ENCODE assay signal across 23 cellular contexts in genomic region chr1:27238032-27238431, GRCh38.
"Had no signal": no experiment of that assay in that cellular context is flagged by ENCODE, and none has a peak within 500 bp of the region (broad histone marks: within the 10 kb centered on the region; RNA-seq: fewer than 3 reads in every experiment).

No MANE protein-coding gene starts in this region.

- H3K27me3 Mint-ChIP-seq: activated CD4-positive, alpha-beta T cell treated with anti-CD3 and anti-CD28 coated beads, Interleukin-2, amount 10 ng/mL, durations not matched to agents 7 days and 5 days; activated CD8-positive, alpha-beta memory T cell treated with anti-CD3 and anti-CD28 coated beads, Interleukin-2, amount 10 ng/mL, durations not matched to agents 7 days and 5 days; activated CD8-positive, alpha-beta T cell treated with anti-CD3 and anti-CD28 coated beads for 36 hours; activated naive CD4-positive, alpha-beta T cell treated with anti-CD3 and anti-CD28 coated beads, Interleukin-2, amount 50 U/mL, for 24 hours; natural killer cell treated with Interleukin-12 subunit alpha and Interleukin-12 subunit beta and Interleukin-15 and Interleukin-18, amount 100 ng/mL, for 72 hours had no signal

- H3K27ac ChIP-seq: adrenal gland, ascending aorta, brain microvascular endothelial cell, esophagus muscularis mucosa, hepatocyte, neutrophil, pancreas had no signal

- DNase-seq: activated CD4-positive, alpha-beta T cell treated with anti-CD3 and anti-CD28 coated beads, Interleukin-2, amount 10 ng/mL, durations not matched to agents 7 days and 5 days; activated CD4-positive, CD25-positive, alpha-beta regulatory T cell treated with anti-CD3 and anti-CD28 coated beads, Interleukin-2, amount 50 U/mL, for 72 hours; activated CD8-positive, alpha-beta memory T cell treated with anti-CD3 and anti-CD28 coated beads, Interleukin-2, amount 10 ng/mL, durations not matched to agents 7 days and 5 days; activated CD8-positive, alpha-beta T cell treated with anti-CD3 and anti-CD28 coated beads for 36 hours; activated gamma-delta T cell treated with Interleukin-2 at 50 U/mL for 16 hours; adrenal gland; brain microvascular endothelial cell; caudate nucleus; dermis blood vessel endothelial cell; effector memory CD4-positive, alpha-beta T cell; glutamatergic neuron; left ventricle myocardium superior; midbrain; pancreas; right cardiac atrium; stimulated activated CD4-positive, alpha-beta T cell treated with anti-CD3 and anti-CD28 coated beads, Interleukin-4, amount 100 ng/mL, for 24 hours; stimulated activated naive CD8-positive, alpha-beta T cell treated with anti-CD3 and anti-CD28 coated beads, Interleukin-15, Interleukin-2, amounts not matched to agents 100 U/mL and 50 U/mL, for 24 hours had no signal

- H2AFZ ChIP-seq: hepatocyte had no signal

- ATAC-seq: activated CD8-positive, alpha-beta memory T cell treated with anti-CD3 and anti-CD28 coated beads, Interleukin-2, amount 10 ng/mL, durations not matched to agents 7 days and 5 days; activated CD8-positive, alpha-beta T cell treated with anti-CD3 and anti-CD28 coated beads for 36 hours; left ventricle myocardium superior; natural killer cell treated with Interleukin-12 subunit alpha and Interleukin-12 subunit beta and Interleukin-15 and Interleukin-18, amount 100 ng/mL, for 72 hours; pancreas; right cardiac atrium; stimulated activated naive CD8-positive, alpha-beta T cell treated with anti-CD3 and anti-CD28 coated beads, Interleukin-15, Interleukin-2, amounts not matched to agents 100 U/mL and 50 U/mL, for 24 hours had no signal

- H3K36me3 ChIP-seq: adrenal gland, ascending aorta, brain microvascular endothelial cell, esophagus muscularis mucosa, neutrophil, pancreas had no signal

- H3K9me3 Mint-ChIP-seq: activated CD4-positive, alpha-beta T cell treated with anti-CD3 and anti-CD28 coated beads, Interleukin-2, amount 10 ng/mL, durations not matched to agents 7 days and 5 days; activated CD8-positive, alpha-beta T cell treated with anti-CD3 and anti-CD28 coated beads for 36 hours; activated naive CD4-positive, alpha-beta T cell treated with anti-CD3 and anti-CD28 coated beads, Interleukin-2, amount 50 U/mL, for 24 hours; natural killer cell treated with Interleukin-12 subunit alpha and Interleukin-12 subunit beta and Interleukin-15 and Interleukin-18, amount 100 ng/mL, for 72 hours had no signal

- H3K9me3 ChIP-seq: adrenal gland, ascending aorta, esophagus muscularis mucosa, neutrophil, pancreas had no signal

- H3K4me2 ChIP-seq: hepatocyte had no signal

- H3K27me3 ChIP-seq: adrenal gland, ascending aorta, brain microvascular endothelial cell, esophagus muscularis mucosa, hepatocyte, neutrophil, pancreas had no signal

- H3K27ac Mint-ChIP-seq: activated CD4-positive, alpha-beta T cell treated with anti-CD3 and anti-CD28 coated beads, Interleukin-2, amount 10 ng/mL, durations not matched to agents 7 days and 5 days; activated CD8-positive, alpha-beta memory T cell treated with anti-CD3 and anti-CD28 coated beads, Interleukin-2, amount 10 ng/mL, durations not matched to agents 7 days and 5 days; activated CD8-positive, alpha-beta T cell treated with anti-CD3 and anti-CD28 coated beads for 36 hours; activated naive CD4-positive, alpha-beta T cell treated with anti-CD3 and anti-CD28 coated beads, Interleukin-2, amount 50 U/mL, for 24 hours; natural killer cell treated with Interleukin-12 subunit alpha and Interleukin-12 subunit beta and Interleukin-15 and Interleukin-18, amount 100 ng/mL, for 72 hours had no signal

- H3K4me3 Mint-ChIP-seq: activated CD4-positive, alpha-beta T cell treated with anti-CD3 and anti-CD28 coated beads, Interleukin-2, amount 10 ng/mL, durations not matched to agents 7 days and 5 days; activated CD8-positive, alpha-beta memory T cell treated with anti-CD3 and anti-CD28 coated beads, Interleukin-2, amount 10 ng/mL, durations not matched to agents 7 days and 5 days; activated CD8-positive, alpha-beta T cell treated with anti-CD3 and anti-CD28 coated beads for 36 hours; activated naive CD4-positive, alpha-beta T cell treated with anti-CD3 and anti-CD28 coated beads, Interleukin-2, amount 50 U/mL, for 24 hours had no signal

- H3K36me3 Mint-ChIP-seq: activated naive CD4-positive, alpha-beta T cell treated with anti-CD3 and anti-CD28 coated beads, Interleukin-2, amount 50 U/mL, for 24 hours; natural killer cell treated with Interleukin-12 subunit alpha and Interleukin-12 subunit beta and Interleukin-15 and Interleukin-18, amount 100 ng/mL, for 72 hours had no signal

- H3K4me3 ChIP-seq: adrenal gland, ascending aorta, esophagus muscularis mucosa, hepatocyte, pancreas had no signal
